ENCODE assay signal across 8 cellular contexts in the genomic region with DNA sequence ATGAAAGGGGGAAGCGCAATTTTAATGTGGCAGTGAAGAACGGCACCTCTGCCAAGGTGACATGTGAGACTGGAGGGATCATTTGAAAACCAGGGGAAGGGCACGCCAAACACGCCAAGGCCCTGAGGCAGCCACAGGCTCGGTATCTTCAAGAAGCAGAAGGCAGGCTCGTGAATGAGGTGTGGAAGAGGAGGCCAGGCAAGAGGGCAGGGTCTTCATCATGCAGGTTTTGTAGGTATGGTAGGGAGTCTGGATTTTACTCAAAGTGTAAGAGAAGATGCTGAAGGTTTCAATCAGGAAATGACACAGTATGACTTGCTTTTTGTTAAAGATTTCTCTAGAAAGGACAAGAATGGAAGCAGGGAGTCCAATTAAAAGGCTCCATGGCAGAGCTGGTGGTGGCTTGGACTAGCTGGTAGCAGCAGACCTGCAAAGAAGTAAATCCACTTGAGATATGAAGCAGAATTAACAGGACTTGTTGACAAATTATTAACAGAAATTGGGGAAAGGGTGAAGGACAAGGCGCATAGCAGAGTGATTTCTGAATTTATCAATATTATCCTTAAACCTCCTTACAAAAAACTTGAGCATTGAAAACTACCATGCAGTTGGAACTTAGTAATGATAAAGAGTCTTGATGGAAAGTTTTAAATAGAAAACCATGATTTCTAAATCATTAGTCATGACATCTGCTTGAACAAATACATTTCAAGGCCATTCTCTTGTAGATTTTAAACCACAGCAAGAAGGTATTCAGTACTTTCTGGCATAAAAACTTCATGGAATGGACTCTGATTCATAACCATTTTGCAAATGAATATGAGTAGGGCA.
DNase-seq lines count a peak whose midpoint lies in the region; FAIRE-seq and TF ChIP-seq lines count a peak whose summit lies in the region.

No MANE protein-coding gene starts in this region.

- peak overlapping the region; percentile 79; the same call in 1 of the 2 replicates for H2AK5ac ChIP-seq in H1 (ENCODE audit: low read depth, low read length)

- TF ChIP-seq CTCF in H1 (IDR thresholded peaks at IDR 0.05; ENCODE audit: control extremely low read depth in 1 of 3, insufficient read depth in 1 of 3, low read depth in 1 of 3, low read length in 3 of 3) = no peak

- H2BK5ac ChIP-seq in H1 (ENCODE audit: low read depth, low read length) = peak overlapping the region; percentile 57; the same call in 1 of the 2 replicates

- no peak overlapping the region; the same call in 1 of the 2 replicates for H3K18ac ChIP-seq in H1 (ENCODE audit: extremely low read depth, low read length)

- no peak overlapping the region for H3K9ac ChIP-seq in H1 (replicated peaks in 1 of 4; ENCODE audit: extremely low read depth in 1 of 4, low read depth in 3 of 4, low read length in 3 of 4)

- no peak overlapping the region for H2BK15ac ChIP-seq in H1 (ENCODE audit: low read length)

- FAIRE-seq in H1 (lab: Jason Lieb, UNC) = no peak

- H3K4me1 ChIP-seq in H1 (replicated peaks in 1 of 4; ENCODE audit: control insufficient read depth in 3 of 4, insufficient read depth in 4 of 4, low read length in 3 of 4) = peaks cover 1 to 17% (median 12%) of the 10 kb centered on the region in 4 experiments; a peak in 6 of 7 replicates

- no peak overlapping the region for H4K8ac ChIP-seq in H1 (ENCODE audit: extremely low read depth, insufficient read depth, low read length)

- POLR2A ChIA-PET in H1 (lab: Charles Lee; ENCODE audit: partially characterized antibody) = no interaction called here

- H3K4me3 ChIP-seq in H1 (ENCODE audit: extremely low read depth in 1 of 4, insufficient read depth in 2 of 4, low read depth in 3 of 4, low read length in 4 of 4) = no peak overlapping the region

- H4K91ac ChIP-seq in H1 (replicated peaks; ENCODE audit: insufficient read length, low read length) = no peak overlapping the region

- no peak overlapping the region for H3K4me2 ChIP-seq in H1 (ENCODE audit: insufficient read depth in 1 of 2, low read depth in 2 of 2, low read length in 2 of 2)

- 70% methylated on average over 7 of the region's 7 CpGs; no CpG with 5 or more reads in 1 of the 2 experiments for WGBS in H1 (ENCODE audit: extremely low coverage in 1 of 2, insufficient coverage in 1 of 2, insufficient read length in 1 of 2, insufficient replicate concordance in 2 of 2, low coverage in 1 of 2, low lambda C conversion rate in 2 of 2, missing lambda C conversion rate in 1 of 2), 2 experiments

- H3K4ac ChIP-seq in H1 (replicated peaks; ENCODE audit: insufficient read length, low read depth, low read length) = no peak overlapping the region

- no peaks in the 10 kb centered on the region for H4K20me1 ChIP-seq in H1 (replicated peaks in 1 of 2; ENCODE audit: control insufficient read depth in 1 of 2, insufficient read depth in 2 of 2, low read length in 2 of 2)

- H3K79me2 ChIP-seq in H1 (ENCODE audit: control insufficient read depth in 1 of 2, insufficient read depth in 2 of 2, low read length in 2 of 2) = peaks cover 0 to 82% of the 10 kb centered on the region in 2 experiments; a peak in 3 of 4 replicates

- no peak overlapping the region for H4K5ac ChIP-seq in H1 (ENCODE audit: insufficient read length, low read depth, low read length)

- 0 out of 2 replicates have a peak overlapping the region, but pooled peaks have one; percentile 12 for H2BK12ac ChIP-seq in H1 (ENCODE audit: low read depth, low read length)

- no peak overlapping the region for H3K14ac ChIP-seq in H1 (ENCODE audit: insufficient read length)

- H3K23me2 ChIP-seq in H1 (ENCODE audit: low read depth, low read length) = no peaks in the 10 kb centered on the region

- H2BK20ac ChIP-seq in H1 (ENCODE audit: low read length) = no peak overlapping the region

- TF ChIP-seq EP300 in H1 (IDR thresholded peaks at IDR 0.05; ENCODE audit: borderline replicate concordance in 1 of 2, low read depth in 2 of 2, low read length in 2 of 2) = no peak

- H3K23ac ChIP-seq in H1 (ENCODE audit: insufficient read length) = no peak overlapping the region

- H3K79me1 ChIP-seq in H1 (ENCODE audit: low read depth, low read length) = peaks cover 6% of the 10 kb centered on the region; the same call in 1 of the 2 replicates

- no peak for TF ChIP-seq RAD21 in H1 (IDR thresholded peaks at IDR 0.05 in 1 of 2, conservative IDR thresholded peaks at IDR 0.05 in 1 of 2; ENCODE audit: low read depth in 2 of 2, low read length in 2 of 2)

- no peak overlapping the region for H2AFZ ChIP-seq in H1 (ENCODE audit: low read length)

- no peaks in the 10 kb centered on the region for H3K9me3 ChIP-seq in H1 (ENCODE audit: insufficient read depth in 2 of 2, low read depth in 1 of 2, low read length in 1 of 2)

- no peak overlapping the region for H3K56ac ChIP-seq in H1 (replicated peaks; ENCODE audit: insufficient read length, low read depth, low read length)

- H3K36me3 ChIP-seq in H1 (ENCODE audit: control insufficient read depth in 2 of 4, insufficient read depth in 4 of 4, low read length in 3 of 4) = peaks cover 0 to 8% (median 2%) of the 10 kb centered on the region in 4 experiments; a peak in 2 of 8 replicates

- TF ChIP-seq POLR2A in H1 (IDR thresholded peaks at IDR 0.05; ENCODE audit: control extremely low read depth in 1 of 2, low read depth in 2 of 2, low read length in 2 of 2) = no peak

- H3K27ac ChIP-seq in H1 (ENCODE audit: low read depth, low read length) = peak overlapping the region; percentile 30; the same call in 1 of the 2 replicates
- H3K27ac ChIP-seq in caudate nucleus (ENCODE audit: low read depth, low read length) = no peak overlapping the region

- H3K27me3 ChIP-seq in H1 (replicated peaks in 1 of 4; ENCODE audit: control insufficient read depth in 3 of 4, extremely low read depth in 1 of 4, insufficient read depth in 3 of 4, low read length in 3 of 4) = no peaks in the 10 kb centered on the region

- H2BK120ac ChIP-seq in H1 (replicated peaks; ENCODE audit: low read depth, low read length) = no peak overlapping the region

- peak; percentile 59 for DNase-seq in stimulated activated CD4-positive, alpha-beta T cell treated with anti-CD3 and anti-CD28 coated beads, Interleukin-15, amount 100 ng/mL, for 24 hours
- DNase-seq in stimulated activated CD4-positive, alpha-beta T cell treated with anti-CD3 and anti-CD28 coated beads, Interleukin-12 subunit alpha, Interleukin-12 subunit beta, amount 100 ng/mL, for 4 hours = no peak
- peak; percentile 90 for DNase-seq in LHCN-M2 (ENCODE audit: low read depth)
- DNase-seq in H1 (ENCODE audit: low read depth in 1 of 2, low spot score in 2 of 2) = no peak
- peak; percentile 73 for DNase-seq in stimulated activated CD4-positive, alpha-beta T cell treated with anti-CD3 and anti-CD28 coated beads, Interleukin-1b, Interleukin-23, amount 100 ng/mL, for 48 hours
- DNase-seq in NCI-H1092 treated with DMSO at 0.1 percent for 48 hours (lab: John Stamatoyannopoulos, UW) = no peak
- no peak for DNase-seq in OCI-M2 (lab: John Stamatoyannopoulos, UW; ENCODE audit: unreplicated experiment)
- DNase-seq in caudate nucleus (lab: John Stamatoyannopoulos, UW) = no peak

- CTCF ChIA-PET in H1 (lab: Charles Lee; ENCODE audit: partially characterized antibody) = no interaction called here

TF ChIP-seq in H1, 55 proteins besides CTCF, POLR2A, EP300 and RAD21:
- TF ChIP-seq SP1 (IDR thresholded peaks at IDR 0.05; ENCODE audit: low read depth, low read length) (peak; percentile 34; the same call in 1 of the 2 replicates), CEBPB (IDR thresholded peaks at IDR 0.05; ENCODE audit: low read depth, low read length) (no peak), CTBP2 (IDR thresholded peaks at IDR 0.05; ENCODE audit: borderline replicate concordance, insufficient read depth, insufficient read length, low read length) (no peak), RFX5 (IDR thresholded peaks at IDR 0.05; ENCODE audit: borderline replicate concordance, low read depth, low read length) (no peak)

Comparison
In these comparisons a context has a peak if more than half of its experiments do, and no peak if none do; other contexts are left out.
1. DNase-seq: peak in stimulated activated CD4-positive, alpha-beta T cell treated with anti-CD3 and anti-CD28 coated beads, Interleukin-15, amount 100 ng/mL, for 24 hours (single experiment), LHCN-M2 (single experiment) and stimulated activated CD4-positive, alpha-beta T cell treated with anti-CD3 and anti-CD28 coated beads, Interleukin-1b, Interleukin-23, amount 100 ng/mL, for 48 hours (single experiment); none in stimulated activated CD4-positive, alpha-beta T cell treated with anti-CD3 and anti-CD28 coated beads, Interleukin-12 subunit alpha, Interleukin-12 subunit beta, amount 100 ng/mL, for 4 hours (single experiment), H1 (0 of 2), NCI-H1092 treated with DMSO at 0.1 percent for 48 hours (single experiment), OCI-M2 (single experiment) and caudate nucleus (0 of 61).